23 cellular contexts compared by ENCODE assay signal in genomic region chr2:237020086-237020485, GRCh38.
"Had no signal": no experiment of that assay in that cellular context is flagged by ENCODE, and none has a peak within 500 bp of the region (broad histone marks: within the 10 kb centered on the region; RNA-seq: fewer than 3 reads in every experiment).

No MANE protein-coding gene starts in this region.

- DNase-seq: activated CD4-positive, alpha-beta memory T cell treated with anti-CD3 and anti-CD28 coated beads, Interleukin-2, amount 10 ng/mL, durations not matched to agents 7 days and 5 days; activated CD4-positive, alpha-beta T cell treated with anti-CD3 and anti-CD28 coated beads for 1 hour; activated CD4-positive, alpha-beta T cell treated with anti-CD3 and anti-CD28 coated beads, Interleukin-2, amount 10 ng/mL, durations not matched to agents 7 days and 5 days; activated CD8-positive, alpha-beta memory T cell treated with anti-CD3 and anti-CD28 coated beads, Interleukin-2, amount 50 U/mL, for 48 hours; activated gamma-delta T cell; activated naive CD4-positive, alpha-beta T cell treated with anti-CD3 and anti-CD28 coated beads, Interleukin-2, amount 10 ng/mL, durations not matched to agents 7 days and 5 days; activated naive CD8-positive, alpha-beta T cell treated with anti-CD3 and anti-CD28 coated beads, Interleukin-2, amount 10 ng/mL, durations not matched to agents 7 days and 5 days; activated T-cell treated with anti-CD3 and anti-CD28 coated beads, Interleukin-2, amount 50 U/mL, for 24 hours; amniotic stem cell; brain microvascular endothelial cell; cortex of kidney; heart left ventricle; midbrain; naive thymus-derived CD4-positive, alpha-beta T cell; nucleus accumbens; posterior cingulate gyrus; right lobe of liver; stimulated activated CD4-positive, alpha-beta T cell treated with anti-CD3 and anti-CD28 coated beads, Interleukin-12 subunit alpha, Interleukin-12 subunit beta, amount 100 ng/mL, for 4 hours; stimulated activated CD4-positive, alpha-beta T cell treated with anti-CD3 and anti-CD28 coated beads, Interleukin-4, amount 100 ng/mL, for 1 hour; stimulated activated naive CD8-positive, alpha-beta T cell treated with anti-CD3 and anti-CD28 coated beads, Interleukin-15, Interleukin-2, amounts not matched to agents 100 U/mL and 50 U/mL, for 24 hours; T-helper 2 cell; testis; transverse colon had no signal

- H3K4me3 ChIP-seq: heart left ventricle, right lobe of liver, testis, transverse colon had no signal

- H3K27me3 ChIP-seq: brain microvascular endothelial cell, heart left ventricle, right lobe of liver, testis, transverse colon had no signal

- H3K9me3 ChIP-seq: testis, transverse colon had no signal

- H3K36me3 ChIP-seq: brain microvascular endothelial cell, heart left ventricle, right lobe of liver, transverse colon had no signal

- H3K4me1 ChIP-seq: heart left ventricle, right lobe of liver, testis had no signal
